8 cellular contexts compared by ENCODE assay signal in genomic region chr18:48832961-48833700, GRCh38.
DNase-seq lines count a peak whose midpoint lies in the region; ATAC-seq and TF ChIP-seq lines count a peak whose summit lies in the region.

No MANE protein-coding gene starts in this region.

- H3K4me2 ChIP-seq in skeletal muscle satellite cell (ENCODE audit: low read length) = peak overlapping the region; percentile 73

- H3K4me1 ChIP-seq in skeletal muscle satellite cell (ENCODE audit: control insufficient read depth, insufficient read depth, low read length) = peaks cover 50% of the 10 kb centered on the region

- H3K27me3 ChIP-seq in skeletal muscle satellite cell (ENCODE audit: control insufficient read depth, insufficient read depth, low read length) = no peaks in the 10 kb centered on the region

- H3K4me3 ChIP-seq in skeletal muscle satellite cell (ENCODE audit: low read length) = peak overlapping the region; percentile 58

- H3K27ac Mint-ChIP-seq in activated B cell treated with CpG ODN at 0.5 μM for 24 hours = no peak overlapping the region

- peaks cover 6% of the 10 kb centered on the region for H3K36me3 ChIP-seq in skeletal muscle satellite cell (ENCODE audit: insufficient read depth, low read length)

- TF ChIP-seq CTCF in activated B cell treated with CpG ODN at 0.5 μM for 24 hours (IDR thresholded peaks at IDR 0.05) = no peak

- no peaks in the 10 kb centered on the region for H3K9me3 ChIP-seq in skeletal muscle satellite cell (replicated peaks; ENCODE audit: low read length)

- intact Hi-C loops in activated B cell treated with CpG ODN at 0.5 μM for 24 hours (cut with micrococcal nuclease) = no loop called here

- ATAC-seq in activated B cell treated with CpG ODN at 0.5 μM for 24 hours (ENCODE audit: low read depth) (no peak), GM18858 (IDR thresholded peaks at IDR 0.05; ENCODE audit: unreplicated experiment) (no peak), HG02610 (IDR thresholded peaks at IDR 0.05; ENCODE audit: unreplicated experiment) (no peak)

- H3K9ac ChIP-seq in skeletal muscle satellite cell (ENCODE audit: low read depth, low read length) = peak overlapping the region; percentile 70

- CTCF ChIA-PET in activated B cell treated with CpG ODN at 0.5 μM for 24 hours (lab: Charles Lee) = interaction anchor here (1.2 to 1.5 kb wide), 2 partner anchors 11 to 21 kb away, joined by 3 to 4 read pairs; no protein-coding TSS in a partner anchor

- H3K9me3 Mint-ChIP-seq in activated B cell treated with CpG ODN at 0.5 μM for 24 hours = no peaks in the 10 kb centered on the region

- H3K36me3 Mint-ChIP-seq in activated B cell treated with CpG ODN at 0.5 μM for 24 hours (ENCODE audit: low read depth) = no peaks in the 10 kb centered on the region

- DNase-seq in DMS79 treated with DMSO at 0.1 percent for 48 hours (lab: John Stamatoyannopoulos, UW) = peak; percentile 47
- peak; percentile 99 for DNase-seq in M059J (ENCODE audit: low read depth)
- DNase-seq in activated B cell treated with CpG ODN at 0.5 μM for 24 hours = peak; percentile 14
- DNase-seq in glomerular visceral epithelial cell (ENCODE audit: extremely low spot score) = peak; percentile 99
- DNase-seq in NCI-H345 treated with DMSO at 0.1 percent for 48 hours (lab: John Stamatoyannopoulos, UW; ENCODE audit: unreplicated experiment) = no peak

- peaks cover 31% of the 10 kb centered on the region for H3K4me1 Mint-ChIP-seq in activated B cell treated with CpG ODN at 0.5 μM for 24 hours

- POLR2A ChIA-PET in activated B cell treated with CpG ODN at 0.5 μM for 24 hours (lab: Charles Lee) = interaction anchor here (1.3 kb wide), 1 partner anchor 12 kb away, joined by 5 read pairs; no protein-coding TSS in a partner anchor

- peak overlapping the region; percentile 33 for H3K4me3 Mint-ChIP-seq in activated B cell treated with CpG ODN at 0.5 μM for 24 hours

- peaks cover 2% of the 10 kb centered on the region for H3K27me3 Mint-ChIP-seq in activated B cell treated with CpG ODN at 0.5 μM for 24 hours
